In the genomic region with DNA sequence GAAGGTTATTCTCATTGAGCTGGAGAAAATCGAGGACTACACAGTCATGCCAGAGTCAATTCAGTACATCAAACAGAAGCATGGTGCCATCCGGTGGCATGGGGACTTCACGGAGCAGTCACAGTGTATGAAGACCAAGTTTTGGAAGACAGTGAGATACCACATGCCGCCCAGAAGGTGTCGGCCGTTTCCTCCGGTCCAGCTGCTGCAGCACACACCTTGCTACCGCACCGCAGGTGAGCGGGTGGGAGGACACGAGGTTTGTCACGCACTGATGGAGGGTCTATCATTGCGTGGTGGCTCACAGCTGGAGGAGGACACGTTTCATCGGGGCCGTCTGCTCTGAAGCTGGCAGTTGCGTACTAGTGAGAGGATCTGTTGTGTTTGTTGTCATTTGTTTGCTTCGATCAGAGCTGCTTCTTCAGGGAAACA, we compare ENCODE assay signal across 17 cellular contexts. TPM values are rescaled to one million over a fixed set of nuclear protein-coding genes. Genes with fewer than 3 reads are reported as not detected.
DNase-seq lines count a peak whose midpoint lies in the region; ATAC-seq lines count a peak whose summit lies in the region.
"Had no signal": no experiment of that assay in that cellular context is flagged by ENCODE, and none has a peak within 500 bp of the region (broad histone marks: within the 10 kb centered on the region; RNA-seq: fewer than 3 reads in every experiment).

No MANE protein-coding gene starts in this region.

- H3K27me3 Mint-ChIP-seq in activated T-helper 17 cell treated with anti-CD3 and anti-CD28 coated beads, Interleukin-2, amount 50 U/mL, for 72 hours: no peaks in the 10 kb centered on the region
- H3K27me3 Mint-ChIP-seq in activated T-helper 1 cell treated with anti-CD3 and anti-CD28 coated beads, Interleukin-12 subunit alpha, Interleukin-12 subunit beta, Interleukin-2, Interleukin-4 antibody, amounts not matched to agents 30 ng/mL and 10 ng/mL and 1 ng/mL, durations not matched to agents 14 hours and 24 hours and 36 hours (ENCODE audit: insufficient read depth): no peaks in the 10 kb centered on the region
- H3K27me3 Mint-ChIP-seq: central memory CD8-positive, alpha-beta T cell; progenitor cell of endocrine pancreas had no signal

- DNase-seq in DMS53 (lab: John Stamatoyannopoulos, UW) (peak; percentile 63), DMS53 treated with DMSO at 0.1 percent for 48 hours (lab: John Stamatoyannopoulos, UW; ENCODE audit: unreplicated experiment) (no peak), H4 (ENCODE audit: low spot score) (peak; percentile 38), left kidney (ENCODE audit: low read depth, low spot score) (peak; percentile 22), 8988T (no peak)
- DNase-seq in activated T-helper 1 cell treated with anti-CD3 and anti-CD28 coated beads, Interleukin-12 subunit alpha, Interleukin-12 subunit beta, Interleukin-2, Interleukin-4 antibody, amounts not matched to agents 30 ng/mL and 10 ng/mL and 1 ng/mL, durations not matched to agents 14 hours and 24 hours and 36 hours (ENCODE audit: low spot score): no peak
- DNase-seq: activated CD4-positive, CD25-positive, alpha-beta regulatory T cell; DMS79; naive thymus-derived CD4-positive, alpha-beta T cell; NCI-H1105 treated with DMSO at 0.1 percent for 48 hours; stimulated activated naive B cell treated with anti-CD40 and anti-IgM and Interleukin-4, amounts not matched to agents 10 μg/mL and 1 μg/mL and 100 μg/mL, for 72 hours; T-helper 1 cell had no signal

- peak overlapping the region; percentile 61 for H3K4me3 Mint-ChIP-seq in activated T-helper 17 cell treated with anti-CD3 and anti-CD28 coated beads, Interleukin-2, amount 50 U/mL, for 72 hours
- no peak overlapping the region for H3K4me3 Mint-ChIP-seq in activated T-helper 1 cell treated with anti-CD3 and anti-CD28 coated beads, Interleukin-12 subunit alpha, Interleukin-12 subunit beta, Interleukin-2, Interleukin-4 antibody, amounts not matched to agents 30 ng/mL and 10 ng/mL and 1 ng/mL, durations not matched to agents 14 hours and 24 hours and 36 hours
- H3K4me3 Mint-ChIP-seq: central memory CD8-positive, alpha-beta T cell; IgD-negative memory B cell; naive thymus-derived CD4-positive, alpha-beta T cell; stimulated activated naive B cell treated with anti-CD40 and anti-IgM and Interleukin-4, amounts not matched to agents 10 μg/mL and 1 μg/mL and 100 μg/mL, for 72 hours had no signal

- peaks cover 36% of the 10 kb centered on the region for H3K4me1 Mint-ChIP-seq in activated T-helper 17 cell treated with anti-CD3 and anti-CD28 coated beads, Interleukin-2, amount 50 U/mL, for 72 hours
- H3K4me1 Mint-ChIP-seq in activated T-helper 1 cell treated with anti-CD3 and anti-CD28 coated beads, Interleukin-12 subunit alpha, Interleukin-12 subunit beta, Interleukin-2, Interleukin-4 antibody, amounts not matched to agents 30 ng/mL and 10 ng/mL and 1 ng/mL, durations not matched to agents 14 hours and 24 hours and 36 hours (ENCODE audit: low read depth): peaks cover 54% of the 10 kb centered on the region

- intact Hi-C loops in activated T-helper 1 cell treated with anti-CD3 and anti-CD28 coated beads, Interleukin-12 subunit alpha, Interleukin-12 subunit beta, Interleukin-2, Interleukin-4 antibody, amounts not matched to agents 30 ng/mL and 10 ng/mL and 1 ng/mL, durations not matched to agents 14 hours and 24 hours and 36 hours (cut with micrococcal nuclease): loop anchor here (1.0 to 2.0 kb wide), 3 partner anchors 172 to 215 kb away; no protein-coding TSS in a partner anchor

- no peak for ATAC-seq in activated T-helper 17 cell treated with anti-CD3 and anti-CD28 coated beads, Interleukin-2, amount 50 U/mL, for 72 hours (replicated peaks)
- no peak for ATAC-seq in activated CD4-positive, CD25-positive, alpha-beta regulatory T cell treated with anti-CD3 and anti-CD28 coated beads, Interleukin-2, amount 50 U/mL, for 24 hours

- H3K9me3 Mint-ChIP-seq in activated T-helper 17 cell treated with anti-CD3 and anti-CD28 coated beads, Interleukin-2, amount 50 U/mL, for 72 hours: peaks cover 4% of the 10 kb centered on the region
- H3K9me3 Mint-ChIP-seq in activated T-helper 1 cell treated with anti-CD3 and anti-CD28 coated beads, Interleukin-12 subunit alpha, Interleukin-12 subunit beta, Interleukin-2, Interleukin-4 antibody, amounts not matched to agents 30 ng/mL and 10 ng/mL and 1 ng/mL, durations not matched to agents 14 hours and 24 hours and 36 hours: no peaks in the 10 kb centered on the region
- H3K9me3 Mint-ChIP-seq: central memory CD8-positive, alpha-beta T cell; IgD-negative memory B cell had no signal

- H3K36me3 Mint-ChIP-seq in activated T-helper 17 cell treated with anti-CD3 and anti-CD28 coated beads, Interleukin-2, amount 50 U/mL, for 72 hours (ENCODE audit: low read depth): peaks cover 26% of the 10 kb centered on the region
- H3K36me3 Mint-ChIP-seq in activated T-helper 1 cell treated with anti-CD3 and anti-CD28 coated beads, Interleukin-12 subunit alpha, Interleukin-12 subunit beta, Interleukin-2, Interleukin-4 antibody, amounts not matched to agents 30 ng/mL and 10 ng/mL and 1 ng/mL, durations not matched to agents 14 hours and 24 hours and 36 hours (ENCODE audit: low read depth): peaks cover 6% of the 10 kb centered on the region
- H3K36me3 Mint-ChIP-seq: IgD-negative memory B cell had no signal

- peak overlapping the region; percentile 86 for H3K27ac Mint-ChIP-seq in activated T-helper 17 cell treated with anti-CD3 and anti-CD28 coated beads, Interleukin-2, amount 50 U/mL, for 72 hours
- H3K27ac Mint-ChIP-seq in activated T-helper 1 cell treated with anti-CD3 and anti-CD28 coated beads, Interleukin-12 subunit alpha, Interleukin-12 subunit beta, Interleukin-2, Interleukin-4 antibody, amounts not matched to agents 30 ng/mL and 10 ng/mL and 1 ng/mL, durations not matched to agents 14 hours and 24 hours and 36 hours: no peak overlapping the region
- H3K27ac Mint-ChIP-seq: IgD-negative memory B cell; progenitor cell of endocrine pancreas; stimulated activated naive B cell treated with anti-CD40 and anti-IgM and Interleukin-4, amounts not matched to agents 10 μg/mL and 1 μg/mL and 100 μg/mL, for 72 hours had no signal

RNA-seq across cellular contexts. Expression of gene IL1RL2, which starts 48.2 kb away (rescaled TPM):
- total RNA-seq in H4 (2014; rRNA removed; shearing (Covaris generic)): not detected in 2 replicates
- 1 to 10 TPM in 1 of 2 donors, under 1 TPM in 1; 0.41 to 2.7 TPM for total RNA-seq in activated T-helper 17 cell treated with anti-CD3 and anti-CD28 coated beads, Interleukin-2, amount 50 U/mL, for 72 hours
- total RNA-seq in activated T-helper 1 cell treated with anti-CD3 and anti-CD28 coated beads, Interleukin-12 subunit alpha, Interleukin-12 subunit beta, Interleukin-2, Interleukin-4 antibody, amounts not matched to agents 30 ng/mL and 10 ng/mL and 1 ng/mL, durations not matched to agents 14 hours and 24 hours and 36 hours: 0.16 TPM in 1 of 2 replicates, not detected in the other
- total RNA-seq: progenitor cell of endocrine pancreas had no signal

Comparison
In these comparisons a context has a peak if more than half of its experiments do, and no peak if none do; other contexts are left out.
1. DNase-seq: peak in DMS53 (single experiment), H4 (single experiment) and left kidney (single experiment); none in DMS53 treated with DMSO at 0.1 percent for 48 hours (single experiment), 8988T (single experiment) and activated T-helper 1 cell treated with anti-CD3 and anti-CD28 coated beads, Interleukin-12 subunit alpha, Interleukin-12 subunit beta, Interleukin-2, Interleukin-4 antibody, amounts not matched to agents 30 ng/mL and 10 ng/mL and 1 ng/mL, durations not matched to agents 14 hours and 24 hours and 36 hours (single experiment).